ENCODE assay signal across 1 cellular context in the genomic region with DNA sequence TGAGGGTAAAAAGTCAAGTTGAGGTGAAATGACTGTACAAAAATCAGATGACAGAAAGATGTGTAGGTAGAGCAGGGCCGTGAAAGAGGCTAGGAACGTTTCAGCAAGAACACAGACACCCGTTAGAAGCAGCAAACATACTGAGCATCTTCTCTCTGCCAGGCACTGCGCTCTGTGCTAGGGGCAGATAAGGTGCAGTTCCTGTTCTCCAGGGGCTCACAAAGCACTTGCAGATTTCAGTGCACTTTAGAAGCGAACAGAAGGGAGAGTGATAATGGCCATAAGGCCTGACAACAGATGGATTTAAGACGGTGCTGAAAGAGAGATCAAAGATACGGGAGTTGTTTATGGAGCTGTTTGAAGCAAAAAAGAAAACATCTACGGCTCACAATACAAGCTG.
TF ChIP-seq lines count a peak whose summit lies in the region.

No MANE protein-coding gene starts in this region.

TF ChIP-seq in K562, 482 proteins besides CTCF, POLR2A, EP300 and RAD21 (continued from another document and continues in another):
- TF ChIP-seq ARID3A (IDR thresholded peaks at IDR 0.05; ENCODE audit: borderline replicate concordance, low read depth, low read length) (no peak), LEF1 (IDR thresholded peaks at IDR 0.05) (peak; percentile 41; the same call in 1 of the 2 replicates), RFX5 (IDR thresholded peaks at IDR 0.05; ENCODE audit: low read depth, low read length) (no peak), ZNF24 (IDR thresholded peaks at IDR 0.05) (no peak), ZBTB17 (CRISPR knock-in tag; IDR thresholded peaks at IDR 0.05) (no peak), CHCHD3 (CRISPR knock-in tag; IDR thresholded peaks at IDR 0.05) (no peak), ARID1B (IDR thresholded peaks at IDR 0.05) (peak; percentile 84), XRCC4 (IDR thresholded peaks at IDR 0.05; ENCODE audit: extremely low read depth, insufficient read depth, insufficient read length) (no peak), ZNF311 (CRISPR knock-in tag; IDR thresholded peaks at IDR 0.05) (peak; percentile 84), ARID2 (IDR thresholded peaks at IDR 0.05) (no peak), KLF16 (IDR thresholded peaks at IDR 0.05) (peak; percentile 18; the same call in 1 of the 2 replicates), MEIS2 (IDR thresholded peaks at IDR 0.05; ENCODE audit: partially characterized antibody) (peak; percentile 94), NRF1 (conservative IDR thresholded peaks at IDR 0.05 in 1 of 2, IDR thresholded peaks at IDR 0.05 in 1 of 2) (no peak), IFI16 (CRISPR knock-in tag; IDR thresholded peaks at IDR 0.05) (no peak), HEY1 (CRISPR knock-in tag; IDR thresholded peaks at IDR 0.05; ENCODE audit: borderline replicate concordance) (no peak), SP1 (CRISPR knock-in tag; IDR thresholded peaks at IDR 0.05) (no peak), MNT (conservative IDR thresholded peaks at IDR 0.05) (no peak), CCAR2 (IDR thresholded peaks at IDR 0.05; ENCODE audit: low read depth, low read length) (no peak), RBBP5 (IDR thresholded peaks at IDR 0.05; ENCODE audit: borderline replicate concordance, insufficient read depth, low read length, poor library complexity, severe bottlenecking) (no peak), ZFP36 (IDR thresholded peaks at IDR 0.05; ENCODE audit: low read depth, low read length, partially characterized antibody) (no peak), TSC22D4 (tag; IDR thresholded peaks at IDR 0.05) (no peak), CBFA2T3 (IDR thresholded peaks at IDR 0.05) (peak; percentile 86), HDGF (IDR thresholded peaks at IDR 0.05) (no peak), THAP7 (CRISPR knock-in tag; IDR thresholded peaks at IDR 0.05) (no peak), NR3C1 (CRISPR knock-in tag; IDR thresholded peaks at IDR 0.05) (no peak), ETV6 (IDR thresholded peaks at IDR 0.05; ENCODE audit: borderline replicate concordance in 1 of 2, low read depth in 2 of 2, low read length in 1 of 2) (no peak), ETV6 (CRISPR knock-in tag; IDR thresholded peaks at IDR 0.05; ENCODE audit: borderline replicate concordance) (no peak), ZBTB34 (CRISPR knock-in tag; IDR thresholded peaks at IDR 0.05) (no peak), SRSF3 (IDR thresholded peaks at IDR 0.05; ENCODE audit: insufficient read depth, low read length) (no peak), CXXC5 (CRISPR knock-in tag; IDR thresholded peaks at IDR 0.05) (0 out of 2 replicates have a peak, but pooled peaks have one; percentile 28), CBFA2T2 (conservative IDR thresholded peaks at IDR 0.05) (peak; percentile 75), MCM7 (IDR thresholded peaks at IDR 0.05) (no peak), BRD4 (IDR thresholded peaks at IDR 0.05) (no peak), HDAC3 (IDR thresholded peaks at IDR 0.05; ENCODE audit: borderline replicate concordance, partially characterized antibody) (no peak), PRMT5 (CRISPR knock-in tag; IDR thresholded peaks at IDR 0.05) (no peak), SETDB1 (IDR thresholded peaks at IDR 0.05; ENCODE audit: low read length) (no peak), CSDE1 (IDR thresholded peaks at IDR 0.05) (no peak), SMAD4 (CRISPR knock-in tag; conservative IDR thresholded peaks at IDR 0.05) (peak; percentile 66), PCBP1 (IDR thresholded peaks at IDR 0.05; ENCODE audit: low read depth, low read length, poor library complexity, severe bottlenecking) (no peak), TEAD1 (CRISPR knock-in tag; IDR thresholded peaks at IDR 0.05) (no peak), NEUROD1 (IDR thresholded peaks at IDR 0.05; ENCODE audit: borderline replicate concordance, low read depth, low read length, partially characterized antibody) (no peak), POLR2AphosphoS5 (IDR thresholded peaks at IDR 0.05; ENCODE audit: control insufficient read depth, insufficient read depth, low read depth, low read length) (peak; percentile 59; the same call in 1 of the 2 replicates)
- TF ChIP-seq, protein P1, sequence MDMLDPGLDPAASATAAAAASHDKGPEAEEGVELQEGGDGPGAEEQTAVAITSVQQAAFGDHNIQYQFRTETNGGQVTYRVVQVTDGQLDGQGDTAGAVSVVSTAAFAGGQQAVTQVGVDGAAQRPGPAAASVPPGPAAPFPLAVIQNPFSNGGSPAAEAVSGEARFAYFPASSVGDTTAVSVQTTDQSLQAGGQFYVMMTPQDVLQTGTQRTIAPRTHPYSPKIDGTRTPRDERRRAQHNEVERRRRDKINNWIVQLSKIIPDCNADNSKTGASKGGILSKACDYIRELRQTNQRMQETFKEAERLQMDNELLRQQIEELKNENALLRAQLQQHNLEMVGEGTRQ (CRISPR knock-in tag; IDR thresholded peaks at IDR 0.05): no peak
- TF ChIP-seq, protein P2, sequence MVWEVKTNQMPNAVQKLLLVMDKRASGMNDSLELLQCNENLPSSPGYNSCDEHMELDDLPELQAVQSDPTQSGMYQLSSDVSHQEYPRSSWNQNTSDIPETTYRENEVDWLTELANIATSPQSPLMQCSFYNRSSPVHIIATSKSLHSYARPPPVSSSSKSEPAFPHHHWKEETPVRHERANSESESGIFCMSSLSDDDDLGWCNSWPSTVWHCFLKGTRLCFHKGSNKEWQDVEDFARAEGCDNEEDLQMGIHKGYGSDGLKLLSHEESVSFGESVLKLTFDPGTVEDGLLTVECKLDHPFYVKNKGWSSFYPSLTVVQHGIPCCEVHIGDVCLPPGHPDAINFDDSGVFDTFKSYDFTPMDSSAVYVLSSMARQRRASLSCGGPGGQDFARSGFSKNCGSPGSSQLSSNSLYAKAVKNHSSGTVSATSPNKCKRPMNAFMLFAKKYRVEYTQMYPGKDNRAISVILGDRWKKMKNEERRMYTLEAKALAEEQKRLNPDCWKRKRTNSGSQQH (CRISPR knock-in tag; IDR thresholded peaks at IDR 0.05): no peak
- TF ChIP-seq, protein P3, sequence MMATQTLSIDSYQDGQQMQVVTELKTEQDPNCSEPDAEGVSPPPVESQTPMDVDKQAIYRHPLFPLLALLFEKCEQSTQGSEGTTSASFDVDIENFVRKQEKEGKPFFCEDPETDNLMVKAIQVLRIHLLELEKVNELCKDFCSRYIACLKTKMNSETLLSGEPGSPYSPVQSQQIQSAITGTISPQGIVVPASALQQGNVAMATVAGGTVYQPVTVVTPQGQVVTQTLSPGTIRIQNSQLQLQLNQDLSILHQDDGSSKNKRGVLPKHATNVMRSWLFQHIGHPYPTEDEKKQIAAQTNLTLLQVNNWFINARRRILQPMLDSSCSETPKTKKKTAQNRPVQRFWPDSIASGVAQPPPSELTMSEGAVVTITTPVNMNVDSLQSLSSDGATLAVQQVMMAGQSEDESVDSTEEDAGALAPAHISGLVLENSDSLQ (IDR thresholded peaks at IDR 0.05): peak; percentile 24; the same call in 1 of the 2 replicates
- TF ChIP-seq, protein P4, sequence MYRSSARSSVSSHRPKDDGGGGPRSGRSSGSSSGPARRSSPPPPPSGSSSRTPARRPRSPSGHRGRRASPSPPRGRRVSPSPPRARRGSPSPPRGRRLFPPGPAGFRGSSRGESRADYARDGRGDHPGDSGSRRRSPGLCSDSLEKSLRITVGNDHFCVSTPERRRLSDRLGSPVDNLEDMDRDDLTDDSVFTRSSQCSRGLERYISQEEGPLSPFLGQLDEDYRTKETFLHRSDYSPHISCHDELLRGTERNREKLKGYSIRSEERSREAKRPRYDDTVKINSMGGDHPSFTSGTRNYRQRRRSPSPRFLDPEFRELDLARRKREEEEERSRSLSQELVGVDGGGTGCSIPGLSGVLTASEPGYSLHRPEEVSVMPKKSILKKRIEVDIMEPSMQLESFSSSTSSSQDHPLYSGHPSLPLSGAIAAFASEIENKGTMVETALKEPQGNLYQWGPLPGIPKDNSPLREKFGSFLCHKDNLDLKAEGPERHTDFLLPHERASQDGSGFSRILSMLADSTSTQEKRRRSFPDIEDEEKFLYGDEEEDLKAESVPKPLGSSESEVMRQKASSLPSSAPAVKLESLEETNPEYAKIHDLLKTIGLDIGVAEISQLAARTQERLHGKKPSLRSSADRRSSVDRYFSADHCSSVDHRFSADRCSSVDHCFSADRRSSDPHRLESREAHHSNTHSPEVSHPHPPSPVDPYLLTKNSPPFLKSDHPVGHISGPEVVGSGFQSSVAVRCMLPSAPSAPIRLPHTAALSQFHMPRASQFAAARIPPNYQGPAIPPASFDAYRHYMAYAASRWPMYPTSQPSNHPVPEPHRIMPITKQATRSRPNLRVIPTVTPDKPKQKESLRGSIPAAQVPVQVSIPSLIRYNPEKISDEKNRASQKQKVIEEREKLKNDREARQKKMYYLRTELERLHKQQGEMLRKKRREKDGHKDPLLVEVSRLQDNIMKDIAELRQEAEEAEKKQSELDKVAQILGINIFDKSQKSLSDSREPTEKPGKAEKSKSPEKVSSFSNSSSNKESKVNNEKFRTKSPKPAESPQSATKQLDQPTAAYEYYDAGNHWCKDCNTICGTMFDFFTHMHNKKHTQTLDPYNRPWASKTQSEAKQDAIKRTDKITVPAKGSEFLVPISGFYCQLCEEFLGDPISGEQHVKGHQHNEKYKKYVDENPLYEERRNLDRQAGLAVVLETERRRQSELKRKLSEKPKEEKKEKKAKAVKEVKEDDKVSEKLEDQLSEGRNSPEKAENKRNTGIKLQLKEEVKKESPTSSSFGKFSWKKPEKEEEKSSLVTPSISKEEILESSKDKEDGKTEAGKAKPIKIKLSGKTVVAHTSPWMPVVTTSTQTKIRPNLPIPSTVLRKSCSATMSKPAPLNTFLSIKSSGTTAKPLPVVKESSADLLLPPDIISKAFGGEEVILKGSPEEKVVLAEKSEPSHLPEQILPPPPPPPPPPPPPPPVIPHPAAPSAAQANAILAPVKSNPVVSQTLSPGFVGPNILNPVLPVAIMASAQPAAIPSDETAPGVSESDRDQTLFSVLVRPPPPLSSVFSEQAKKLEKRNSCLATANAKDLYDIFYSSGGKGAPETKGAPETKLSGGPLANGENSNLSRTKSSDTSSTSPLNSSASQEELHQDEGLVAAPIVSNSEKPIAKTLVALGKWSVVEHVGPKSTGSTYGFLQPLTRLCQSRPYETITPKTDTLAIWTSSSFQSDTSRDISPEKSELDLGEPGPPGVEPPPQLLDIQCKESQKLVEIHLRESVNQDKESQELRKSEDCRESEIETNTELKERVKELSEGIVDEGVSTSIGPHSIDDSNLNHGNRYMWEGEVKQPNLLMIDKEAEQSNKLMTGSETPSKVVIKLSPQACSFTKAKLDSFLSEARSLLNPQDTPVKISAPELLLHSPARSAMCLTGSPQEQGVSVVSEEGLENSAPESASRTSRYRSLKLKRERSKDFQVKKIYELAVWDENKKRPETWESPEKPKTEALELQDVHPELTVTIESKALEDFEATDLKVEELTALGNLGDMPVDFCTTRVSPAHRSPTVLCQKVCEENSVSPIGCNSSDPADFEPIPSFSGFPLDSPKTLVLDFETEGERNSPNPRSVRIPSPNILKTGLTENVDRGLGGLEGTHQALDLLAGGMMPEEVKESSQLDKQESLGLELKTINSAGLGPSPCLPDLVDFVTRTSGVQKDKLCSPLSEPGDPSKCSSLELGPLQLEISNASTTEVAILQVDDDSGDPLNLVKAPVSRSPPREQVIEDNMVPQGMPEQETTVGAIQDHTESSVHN (IDR thresholded peaks at IDR 0.05; ENCODE audit: borderline replicate concordance in 1 of 2, low read depth in 1 of 2): no peak
- TF ChIP-seq, protein P5, sequence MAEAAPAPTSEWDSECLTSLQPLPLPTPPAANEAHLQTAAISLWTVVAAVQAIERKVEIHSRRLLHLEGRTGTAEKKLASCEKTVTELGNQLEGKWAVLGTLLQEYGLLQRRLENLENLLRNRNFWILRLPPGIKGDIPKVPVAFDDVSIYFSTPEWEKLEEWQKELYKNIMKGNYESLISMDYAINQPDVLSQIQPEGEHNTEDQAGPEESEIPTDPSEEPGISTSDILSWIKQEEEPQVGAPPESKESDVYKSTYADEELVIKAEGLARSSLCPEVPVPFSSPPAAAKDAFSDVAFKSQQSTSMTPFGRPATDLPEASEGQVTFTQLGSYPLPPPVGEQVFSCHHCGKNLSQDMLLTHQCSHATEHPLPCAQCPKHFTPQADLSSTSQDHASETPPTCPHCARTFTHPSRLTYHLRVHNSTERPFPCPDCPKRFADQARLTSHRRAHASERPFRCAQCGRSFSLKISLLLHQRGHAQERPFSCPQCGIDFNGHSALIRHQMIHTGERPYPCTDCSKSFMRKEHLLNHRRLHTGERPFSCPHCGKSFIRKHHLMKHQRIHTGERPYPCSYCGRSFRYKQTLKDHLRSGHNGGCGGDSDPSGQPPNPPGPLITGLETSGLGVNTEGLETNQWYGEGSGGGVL (CRISPR knock-in tag; IDR thresholded peaks at IDR 0.05): no peak
